ENCODE assay signal across 1 cellular context in the genomic region with DNA sequence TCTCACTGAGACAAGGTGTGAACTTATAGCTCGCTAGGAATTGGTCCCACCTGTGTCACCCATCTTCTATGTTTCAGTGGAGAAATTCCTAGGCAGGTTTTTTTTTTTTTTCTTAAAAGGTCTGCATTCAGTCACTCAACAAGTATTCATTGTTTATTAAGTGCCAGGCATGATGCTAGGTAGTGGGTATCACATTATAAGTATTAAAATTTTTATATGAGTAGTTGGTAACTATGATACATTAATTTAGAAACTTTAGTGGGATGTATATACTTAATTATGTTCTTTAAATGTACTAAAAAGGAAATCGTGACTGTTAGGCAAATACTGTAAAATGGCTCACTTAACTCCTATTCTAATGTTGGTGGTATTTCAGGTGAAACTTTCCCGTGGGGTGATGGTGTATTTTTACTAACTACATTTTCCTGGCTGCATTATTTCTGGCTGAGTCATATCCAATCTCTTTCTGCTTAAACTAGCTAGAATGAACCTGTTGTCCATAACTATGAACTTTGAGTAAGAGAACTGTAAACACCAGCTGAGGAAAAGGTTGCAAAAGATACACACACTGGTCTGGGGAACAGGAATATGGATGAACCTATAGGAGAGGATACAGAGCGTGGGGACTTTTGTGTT.
TF ChIP-seq lines count a peak whose summit lies in the region.

No MANE protein-coding gene starts in this region.

TF ChIP-seq in GM12878, 131 proteins besides CTCF, POLR2A, EP300 and RAD21:
- TF ChIP-seq EED (IDR thresholded peaks at IDR 0.05; ENCODE audit: low read depth) (no peak), CREB1 (IDR thresholded peaks at IDR 0.05; ENCODE audit: low read depth) (no peak), TARDBP (IDR thresholded peaks at IDR 0.05; ENCODE audit: borderline replicate concordance) (no peak), EZH2 (IDR thresholded peaks at IDR 0.05; ENCODE audit: borderline replicate concordance, control insufficient read depth, low read depth, low read length) (no peak), ZNF207 (IDR thresholded peaks at IDR 0.05; ENCODE audit: borderline replicate concordance) (no peak), SMC3 (IDR thresholded peaks at IDR 0.05; ENCODE audit: borderline replicate concordance, low read length) (no peak)
- TF ChIP-seq, protein P1, sequence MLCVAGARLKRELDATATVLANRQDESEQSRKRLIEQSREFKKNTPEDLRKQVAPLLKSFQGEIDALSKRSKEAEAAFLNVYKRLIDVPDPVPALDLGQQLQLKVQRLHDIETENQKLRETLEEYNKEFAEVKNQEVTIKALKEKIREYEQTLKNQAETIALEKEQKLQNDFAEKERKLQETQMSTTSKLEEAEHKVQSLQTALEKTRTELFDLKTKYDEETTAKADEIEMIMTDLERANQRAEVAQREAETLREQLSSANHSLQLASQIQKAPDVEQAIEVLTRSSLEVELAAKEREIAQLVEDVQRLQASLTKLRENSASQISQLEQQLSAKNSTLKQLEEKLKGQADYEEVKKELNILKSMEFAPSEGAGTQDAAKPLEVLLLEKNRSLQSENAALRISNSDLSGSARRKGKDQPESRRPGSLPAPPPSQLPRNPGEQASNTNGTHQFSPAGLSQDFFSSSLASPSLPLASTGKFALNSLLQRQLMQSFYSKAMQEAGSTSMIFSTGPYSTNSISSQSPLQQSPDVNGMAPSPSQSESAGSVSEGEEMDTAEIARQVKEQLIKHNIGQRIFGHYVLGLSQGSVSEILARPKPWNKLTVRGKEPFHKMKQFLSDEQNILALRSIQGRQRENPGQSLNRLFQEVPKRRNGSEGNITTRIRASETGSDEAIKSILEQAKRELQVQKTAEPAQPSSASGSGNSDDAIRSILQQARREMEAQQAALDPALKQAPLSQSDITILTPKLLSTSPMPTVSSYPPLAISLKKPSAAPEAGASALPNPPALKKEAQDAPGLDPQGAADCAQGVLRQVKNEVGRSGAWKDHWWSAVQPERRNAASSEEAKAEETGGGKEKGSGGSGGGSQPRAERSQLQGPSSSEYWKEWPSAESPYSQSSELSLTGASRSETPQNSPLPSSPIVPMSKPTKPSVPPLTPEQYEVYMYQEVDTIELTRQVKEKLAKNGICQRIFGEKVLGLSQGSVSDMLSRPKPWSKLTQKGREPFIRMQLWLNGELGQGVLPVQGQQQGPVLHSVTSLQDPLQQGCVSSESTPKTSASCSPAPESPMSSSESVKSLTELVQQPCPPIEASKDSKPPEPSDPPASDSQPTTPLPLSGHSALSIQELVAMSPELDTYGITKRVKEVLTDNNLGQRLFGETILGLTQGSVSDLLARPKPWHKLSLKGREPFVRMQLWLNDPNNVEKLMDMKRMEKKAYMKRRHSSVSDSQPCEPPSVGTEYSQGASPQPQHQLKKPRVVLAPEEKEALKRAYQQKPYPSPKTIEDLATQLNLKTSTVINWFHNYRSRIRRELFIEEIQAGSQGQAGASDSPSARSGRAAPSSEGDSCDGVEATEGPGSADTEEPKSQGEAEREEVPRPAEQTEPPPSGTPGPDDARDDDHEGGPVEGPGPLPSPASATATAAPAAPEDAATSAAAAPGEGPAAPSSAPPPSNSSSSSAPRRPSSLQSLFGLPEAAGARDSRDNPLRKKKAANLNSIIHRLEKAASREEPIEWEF (IDR thresholded peaks at IDR 0.05; ENCODE audit: insufficient replicate concordance, low read depth, low read length) = no peak
